1 cellular context compared by ENCODE assay signal in genomic region chr18:26335139-26335933, GRCh38.
TF ChIP-seq lines count a peak whose summit lies in the region.

No MANE protein-coding gene starts in this region.

TF ChIP-seq in HepG2, 621 proteins besides CTCF, POLR2A, EP300 and RAD21 (continued from another document):
- TF ChIP-seq HOMEZ (CRISPR knock-in tag; IDR thresholded peaks at IDR 0.05; ENCODE audit: low read depth) (no peak), ZSCAN9 (CRISPR knock-in tag; IDR thresholded peaks at IDR 0.05; ENCODE audit: borderline replicate concordance) (no peak)
